1 cellular context compared by ENCODE assay signal in the genomic region with DNA sequence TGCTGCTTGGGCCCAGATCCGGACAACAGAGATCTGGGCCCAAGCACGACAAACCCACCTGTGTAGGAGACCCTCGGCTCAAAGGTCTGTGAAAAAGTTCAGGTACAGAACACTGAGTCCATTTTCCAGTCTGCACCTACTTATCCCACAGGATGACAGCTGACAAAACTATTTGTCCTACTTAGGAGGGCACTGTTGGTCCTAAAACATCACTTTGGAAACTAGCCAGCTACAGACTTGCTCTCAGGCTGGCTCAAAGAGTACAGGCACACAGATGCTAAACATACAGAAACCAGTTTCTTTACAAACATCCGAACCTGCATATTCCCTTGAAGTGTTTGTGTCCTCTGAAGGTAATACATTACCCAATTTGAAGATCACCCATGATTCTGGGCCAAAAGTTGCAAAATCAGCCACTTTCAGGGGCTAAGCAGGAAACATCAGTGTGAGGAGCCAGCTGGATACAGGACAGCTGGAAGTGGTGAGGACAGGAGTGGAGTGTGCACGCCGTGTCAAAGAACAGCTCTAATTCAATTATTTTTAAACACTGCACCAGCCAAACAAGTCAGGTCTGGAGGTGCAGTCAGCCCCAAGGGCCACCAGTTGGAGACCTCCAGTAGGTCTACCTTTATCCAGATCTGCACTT.
TF ChIP-seq lines count a peak whose summit lies in the region.

No MANE protein-coding gene starts in this region.

TF ChIP-seq in WTC11, 78 proteins besides CTCF, POLR2A, EP300 and RAD21:
- no peak for TF ChIP-seq PRRX2 (CRISPR knock-in tag; IDR thresholded peaks at IDR 0.05)
- TF ChIP-seq ZNF512 (CRISPR knock-in tag; IDR thresholded peaks at IDR 0.05; ENCODE audit: borderline replicate concordance) = no peak
- no peak for TF ChIP-seq JAZF1 (CRISPR knock-in tag; IDR thresholded peaks at IDR 0.05)
- TF ChIP-seq, protein P1, sequence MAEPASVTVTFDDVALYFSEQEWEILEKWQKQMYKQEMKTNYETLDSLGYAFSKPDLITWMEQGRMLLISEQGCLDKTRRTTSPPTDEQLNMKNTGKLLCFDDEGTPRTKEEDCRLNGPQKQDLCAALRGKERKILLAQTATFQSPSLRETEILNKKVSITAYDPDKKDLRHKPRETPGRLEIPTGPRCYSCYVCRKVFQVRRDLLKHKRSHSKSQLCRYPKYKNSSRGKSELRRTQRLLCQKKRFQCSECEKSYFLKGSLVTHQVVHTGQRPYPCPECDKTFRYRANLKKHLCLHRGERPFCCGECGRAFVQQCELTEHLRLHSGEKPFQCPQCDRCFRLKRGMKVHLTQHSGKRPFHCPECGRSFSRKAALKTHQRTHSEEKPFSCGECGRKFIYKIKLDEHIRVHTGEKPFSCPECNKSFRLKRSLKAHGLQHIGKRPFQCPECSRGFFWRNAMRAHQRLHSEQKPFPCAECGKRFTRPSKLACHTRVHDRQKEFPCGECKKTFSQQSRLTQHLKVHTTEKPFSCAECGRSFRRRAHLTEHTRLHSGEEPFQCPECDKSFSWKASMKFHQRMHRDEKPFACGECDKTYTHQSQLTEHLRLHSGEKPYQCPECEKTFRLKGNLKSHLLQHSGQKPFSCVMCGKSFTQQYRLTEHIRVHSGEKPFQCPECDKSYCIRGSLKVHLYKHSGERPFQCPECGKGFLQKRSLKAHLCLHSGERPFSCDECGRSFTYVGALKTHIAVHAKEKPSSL (CRISPR knock-in tag; conservative IDR thresholded peaks at IDR 0.05) = no peak
- no peak for TF ChIP-seq PRDM15 (CRISPR knock-in tag; IDR thresholded peaks at IDR 0.05)
- TF ChIP-seq, protein P2, sequence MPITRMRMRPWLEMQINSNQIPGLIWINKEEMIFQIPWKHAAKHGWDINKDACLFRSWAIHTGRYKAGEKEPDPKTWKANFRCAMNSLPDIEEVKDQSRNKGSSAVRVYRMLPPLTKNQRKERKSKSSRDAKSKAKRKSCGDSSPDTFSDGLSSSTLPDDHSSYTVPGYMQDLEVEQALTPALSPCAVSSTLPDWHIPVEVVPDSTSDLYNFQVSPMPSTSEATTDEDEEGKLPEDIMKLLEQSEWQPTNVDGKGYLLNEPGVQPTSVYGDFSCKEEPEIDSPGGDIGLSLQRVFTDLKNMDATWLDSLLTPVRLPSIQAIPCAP (CRISPR knock-in tag; IDR thresholded peaks at IDR 0.05) = no peak
- TF ChIP-seq CREB1 (CRISPR knock-in tag; IDR thresholded peaks at IDR 0.05) = no peak
- TF ChIP-seq NFATC4 (CRISPR knock-in tag; IDR thresholded peaks at IDR 0.05) = no peak
- TF ChIP-seq ELF4 (CRISPR knock-in tag; IDR thresholded peaks at IDR 0.05; ENCODE audit: low read depth) = no peak
- no peak for TF ChIP-seq SOX15 (CRISPR knock-in tag; IDR thresholded peaks at IDR 0.05)
- TF ChIP-seq ZSCAN18 (CRISPR knock-in tag; IDR thresholded peaks at IDR 0.05) = no peak
- TF ChIP-seq ZBTB21 (CRISPR knock-in tag; IDR thresholded peaks at IDR 0.05; ENCODE audit: borderline replicate concordance) = no peak
- no peak for TF ChIP-seq ATF1 (CRISPR knock-in tag; IDR thresholded peaks at IDR 0.05)
- TF ChIP-seq, protein P3, sequence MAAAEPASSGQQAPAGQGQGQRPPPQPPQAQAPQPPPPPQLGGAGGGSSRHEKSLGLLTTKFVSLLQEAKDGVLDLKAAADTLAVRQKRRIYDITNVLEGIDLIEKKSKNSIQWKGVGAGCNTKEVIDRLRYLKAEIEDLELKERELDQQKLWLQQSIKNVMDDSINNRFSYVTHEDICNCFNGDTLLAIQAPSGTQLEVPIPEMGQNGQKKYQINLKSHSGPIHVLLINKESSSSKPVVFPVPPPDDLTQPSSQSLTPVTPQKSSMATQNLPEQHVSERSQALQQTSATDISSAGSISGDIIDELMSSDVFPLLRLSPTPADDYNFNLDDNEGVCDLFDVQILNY (CRISPR knock-in tag; IDR thresholded peaks at IDR 0.05) = no peak
- no peak for TF ChIP-seq PREB (CRISPR knock-in tag; IDR thresholded peaks at IDR 0.05; ENCODE audit: borderline replicate concordance)
- TF ChIP-seq OVOL2 (CRISPR knock-in tag; IDR thresholded peaks at IDR 0.05; ENCODE audit: borderline replicate concordance) = no peak
- no peak for TF ChIP-seq SMAD3 (CRISPR knock-in tag; IDR thresholded peaks at IDR 0.05; ENCODE audit: borderline replicate concordance)
- no peak for TF ChIP-seq ZNF671 (CRISPR knock-in tag; IDR thresholded peaks at IDR 0.05)
- TF ChIP-seq CBFB (CRISPR knock-in tag; IDR thresholded peaks at IDR 0.05; ENCODE audit: low read depth) = no peak
TF ChIP-seq in WTC11: peak in this region for 0.
